ENCODE assay signal across 2 cellular contexts in genomic region chr17:77315551-77316190, GRCh38.
TF ChIP-seq lines count a peak whose summit lies in the region.

No MANE protein-coding gene starts in this region.

TF ChIP-seq in HEK293, 187 proteins besides CTCF, POLR2A, EP300 and RAD21 (continued from another document):
- TF ChIP-seq, protein P1, sequence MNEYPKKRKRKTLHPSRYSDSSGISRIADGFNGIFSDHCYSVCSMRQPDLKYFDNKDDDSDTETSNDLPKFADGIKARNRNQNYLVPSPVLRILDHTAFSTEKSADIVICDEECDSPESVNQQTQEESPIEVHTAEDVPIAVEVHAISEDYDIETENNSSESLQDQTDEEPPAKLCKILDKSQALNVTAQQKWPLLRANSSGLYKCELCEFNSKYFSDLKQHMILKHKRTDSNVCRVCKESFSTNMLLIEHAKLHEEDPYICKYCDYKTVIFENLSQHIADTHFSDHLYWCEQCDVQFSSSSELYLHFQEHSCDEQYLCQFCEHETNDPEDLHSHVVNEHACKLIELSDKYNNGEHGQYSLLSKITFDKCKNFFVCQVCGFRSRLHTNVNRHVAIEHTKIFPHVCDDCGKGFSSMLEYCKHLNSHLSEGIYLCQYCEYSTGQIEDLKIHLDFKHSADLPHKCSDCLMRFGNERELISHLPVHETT (tag by site-specific recombination; IDR thresholded peaks at IDR 0.05): no peak
- no peak for TF ChIP-seq GLIS1 (tag by site-specific recombination; IDR thresholded peaks at IDR 0.05)
- no peak for TF ChIP-seq ZNF175 (tag by site-specific recombination; IDR thresholded peaks at IDR 0.05)
TF ChIP-seq in HEK293: peak in this region for 1.

TF ChIP-seq in HepG2, 621 proteins besides CTCF, POLR2A, EP300 and RAD21 (continued from another document):
- TF ChIP-seq FOXP1 (IDR thresholded peaks at IDR 0.05) (no peak), FOXP1 (CRISPR knock-in tag; IDR thresholded peaks at IDR 0.05) (no peak), ZNF800 (CRISPR knock-in tag; IDR thresholded peaks at IDR 0.05) (no peak), ZNF343 (CRISPR knock-in tag; IDR thresholded peaks at IDR 0.05) (peak; percentile 61; the same call in 1 of the 2 replicates), ZNF564 (CRISPR knock-in tag; IDR thresholded peaks at IDR 0.05) (0 out of 2 replicates have a peak, but pooled peaks have one; percentile 17), ZNF44 (CRISPR knock-in tag; IDR thresholded peaks at IDR 0.05) (no peak), NCOA5 (CRISPR knock-in tag; IDR thresholded peaks at IDR 0.05) (no peak), ZBTB33 (CRISPR knock-in tag; IDR thresholded peaks at IDR 0.05) (no peak), GATAD2A (CRISPR knock-in tag; IDR thresholded peaks at IDR 0.05) (no peak), TCF7L2 (IDR thresholded peaks at IDR 0.05; ENCODE audit: low read depth, low read length) (no peak), RFXANK (CRISPR knock-in tag; IDR thresholded peaks at IDR 0.05) (no peak), PAWR (CRISPR knock-in tag; IDR thresholded peaks at IDR 0.05; ENCODE audit: borderline replicate concordance) (no peak), ATF7 (IDR thresholded peaks at IDR 0.05) (no peak), ATF7 (CRISPR knock-in tag; IDR thresholded peaks at IDR 0.05) (0 out of 2 replicates have a peak, but pooled peaks have one; percentile 56), DMAP1 (CRISPR knock-in tag; IDR thresholded peaks at IDR 0.05) (0 out of 2 replicates have a peak, but pooled peaks have one; percentile 4), GTF3A (CRISPR knock-in tag; conservative IDR thresholded peaks at IDR 0.05) (no peak), ESRRA (CRISPR knock-in tag; IDR thresholded peaks at IDR 0.05; ENCODE audit: low read depth) (no peak), ZNF768 (CRISPR knock-in tag; IDR thresholded peaks at IDR 0.05) (no peak), HNRNPL (IDR thresholded peaks at IDR 0.05; ENCODE audit: low read depth, low read length) (0 out of 2 replicates have a peak, but pooled peaks have one; percentile 28), ZFP82 (CRISPR knock-in tag; IDR thresholded peaks at IDR 0.05; ENCODE audit: borderline replicate concordance) (0 out of 2 replicates have a peak, but pooled peaks have one; percentile 26), NFATC3 (CRISPR knock-in tag; IDR thresholded peaks at IDR 0.05) (no peak), PPARG (CRISPR knock-in tag; conservative IDR thresholded peaks at IDR 0.05) (peak; percentile 53; the same call in 1 of the 2 replicates), TEAD2 (CRISPR knock-in tag; IDR thresholded peaks at IDR 0.05) (no peak), NKX3-1 (CRISPR knock-in tag; IDR thresholded peaks at IDR 0.05) (no peak), ZNF563 (CRISPR knock-in tag; IDR thresholded peaks at IDR 0.05) (0 out of 2 replicates have a peak, but pooled peaks have one; percentile 10), NFRKB (IDR thresholded peaks at IDR 0.05) (no peak), HOXD1 (CRISPR knock-in tag; IDR thresholded peaks at IDR 0.05) (no peak)
- TF ChIP-seq, protein P2, sequence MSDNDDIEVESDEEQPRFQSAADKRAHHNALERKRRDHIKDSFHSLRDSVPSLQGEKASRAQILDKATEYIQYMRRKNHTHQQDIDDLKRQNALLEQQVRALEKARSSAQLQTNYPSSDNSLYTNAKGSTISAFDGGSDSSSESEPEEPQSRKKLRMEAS (IDR thresholded peaks at IDR 0.05): 0 out of 2 replicates have a peak, but pooled peaks have one; percentile 1
- TF ChIP-seq, protein P3, sequence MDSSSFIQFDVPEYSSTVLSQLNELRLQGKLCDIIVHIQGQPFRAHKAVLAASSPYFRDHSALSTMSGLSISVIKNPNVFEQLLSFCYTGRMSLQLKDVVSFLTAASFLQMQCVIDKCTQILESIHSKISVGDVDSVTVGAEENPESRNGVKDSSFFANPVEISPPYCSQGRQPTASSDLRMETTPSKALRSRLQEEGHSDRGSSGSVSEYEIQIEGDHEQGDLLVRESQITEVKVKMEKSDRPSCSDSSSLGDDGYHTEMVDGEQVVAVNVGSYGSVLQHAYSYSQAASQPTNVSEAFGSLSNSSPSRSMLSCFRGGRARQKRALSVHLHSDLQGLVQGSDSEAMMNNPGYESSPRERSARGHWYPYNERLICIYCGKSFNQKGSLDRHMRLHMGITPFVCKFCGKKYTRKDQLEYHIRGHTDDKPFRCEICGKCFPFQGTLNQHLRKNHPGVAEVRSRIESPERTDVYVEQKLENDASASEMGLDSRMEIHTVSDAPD (CRISPR knock-in tag; IDR thresholded peaks at IDR 0.05): no peak
- TF ChIP-seq, protein P4, sequence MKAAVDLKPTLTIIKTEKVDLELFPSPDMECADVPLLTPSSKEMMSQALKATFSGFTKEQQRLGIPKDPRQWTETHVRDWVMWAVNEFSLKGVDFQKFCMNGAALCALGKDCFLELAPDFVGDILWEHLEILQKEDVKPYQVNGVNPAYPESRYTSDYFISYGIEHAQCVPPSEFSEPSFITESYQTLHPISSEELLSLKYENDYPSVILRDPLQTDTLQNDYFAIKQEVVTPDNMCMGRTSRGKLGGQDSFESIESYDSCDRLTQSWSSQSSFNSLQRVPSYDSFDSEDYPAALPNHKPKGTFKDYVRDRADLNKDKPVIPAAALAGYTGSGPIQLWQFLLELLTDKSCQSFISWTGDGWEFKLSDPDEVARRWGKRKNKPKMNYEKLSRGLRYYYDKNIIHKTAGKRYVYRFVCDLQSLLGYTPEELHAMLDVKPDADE (CRISPR knock-in tag; IDR thresholded peaks at IDR 0.05): no peak
- TF ChIP-seq, protein P5, sequence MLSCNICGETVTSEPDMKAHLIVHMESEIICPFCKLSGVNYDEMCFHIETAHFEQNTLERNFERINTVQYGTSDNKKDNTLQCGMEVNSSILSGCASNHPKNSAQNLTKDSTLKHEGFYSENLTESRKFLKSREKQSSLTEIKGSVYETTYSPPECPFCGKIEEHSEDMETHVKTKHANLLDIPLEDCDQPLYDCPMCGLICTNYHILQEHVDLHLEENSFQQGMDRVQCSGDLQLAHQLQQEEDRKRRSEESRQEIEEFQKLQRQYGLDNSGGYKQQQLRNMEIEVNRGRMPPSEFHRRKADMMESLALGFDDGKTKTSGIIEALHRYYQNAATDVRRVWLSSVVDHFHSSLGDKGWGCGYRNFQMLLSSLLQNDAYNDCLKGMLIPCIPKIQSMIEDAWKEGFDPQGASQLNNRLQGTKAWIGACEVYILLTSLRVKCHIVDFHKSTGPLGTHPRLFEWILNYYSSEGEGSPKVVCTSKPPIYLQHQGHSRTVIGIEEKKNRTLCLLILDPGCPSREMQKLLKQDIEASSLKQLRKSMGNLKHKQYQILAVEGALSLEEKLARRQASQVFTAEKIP (CRISPR knock-in tag; IDR thresholded peaks at IDR 0.05; ENCODE audit: borderline replicate concordance): no peak
